5 cellular contexts compared by ENCODE assay signal in the genomic region with DNA sequence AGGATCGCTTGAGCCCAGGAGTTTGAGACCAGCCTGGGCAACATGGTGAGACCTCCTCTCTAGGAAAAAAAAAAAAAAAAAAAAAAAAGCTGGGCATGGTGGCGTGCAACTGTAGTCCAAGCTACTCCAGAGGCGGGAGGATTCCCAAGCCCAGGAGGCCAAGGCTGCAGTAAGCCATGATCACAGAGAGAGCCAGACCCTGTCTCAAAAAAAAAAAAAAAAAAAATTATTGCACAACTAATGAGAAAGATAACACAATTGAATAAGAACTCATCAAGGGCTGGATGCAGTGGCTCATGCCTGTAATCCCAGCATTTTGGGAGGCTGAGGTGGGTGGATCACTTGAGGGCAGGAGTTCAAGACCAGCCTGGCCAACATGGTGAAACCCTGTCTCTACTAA. TPM values are rescaled to one million over a fixed set of nuclear protein-coding genes. Genes with fewer than 3 reads are reported as not detected.
"Had no signal": no experiment of that assay in that cellular context is flagged by ENCODE, and none has a peak within 500 bp of the region (broad histone marks: within the 10 kb centered on the region; RNA-seq: fewer than 3 reads in every experiment).

No MANE protein-coding gene starts in this region.

RNA-seq across cellular contexts. Expression of a gene that starts 2.9 kb away (rescaled TPM):
- total RNA-seq: GM23248, H1, HT-29 had no signal
- polyA plus RNA-seq: GM23248, IgD-negative memory B cell had no signal

RNA-seq across cellular contexts. Expression of a gene that starts 12.7 kb away (rescaled TPM):
- total RNA-seq: GM23248, H1, H9 had no signal
- polyA plus RNA-seq: GM23248, IgD-negative memory B cell had no signal

RNA-seq across cellular contexts. Expression of a gene that starts 26.7 kb away (rescaled TPM):
- total RNA-seq: GM23248 had no signal
- polyA plus RNA-seq: IgD-negative memory B cell had no signal
